15 cellular contexts compared by ENCODE assay signal in genomic region chr9:95132406-95133350, GRCh38.
A peak's percentile ranks its signal among the peaks of the same experiment; 100 is the strongest.
DNase-seq lines count a peak whose midpoint lies in the region; ATAC-seq and TF ChIP-seq lines count a peak whose summit lies in the region.
"Had no signal": no experiment of that assay in that cellular context is flagged by ENCODE, and none has a peak within 500 bp of the region (broad histone marks: within the 10 kb centered on the region; RNA-seq: fewer than 3 reads in every experiment).

No MANE protein-coding gene starts in this region.

- CTCF ChIA-PET in HEK293T (lab: Yijun Ruan, JAX) = interaction anchor here (0.7 to 1.5 kb wide), 4 partner anchors 9 to 373 kb away, joined by 3 to 5 read pairs (median 4); no protein-coding TSS in a partner anchor

- H3K27ac Mint-ChIP-seq in glutamatergic neuron (ENCODE audit: unreplicated experiment) = no peak overlapping the region
- H3K27ac Mint-ChIP-seq: T-cell had no signal

- peaks cover 3% of the 10 kb centered on the region for H3K9me3 Mint-ChIP-seq in glutamatergic neuron (ENCODE audit: unreplicated experiment)
- H3K9me3 Mint-ChIP-seq: T-cell had no signal

- peak; percentile 31 for DNase-seq in HEK293T (ENCODE audit: extremely low spot score)
- DNase-seq in NCI-H524 treated with DMSO at 0.1 percent for 48 hours (lab: John Stamatoyannopoulos, UW) = peak; percentile 76
- DNase-seq in fibroblast of peridontal ligament (ENCODE audit: extremely low read depth) = peak; percentile 51
- DNase-seq in psoas muscle = no peak
- DNase-seq in CD1c-positive myeloid dendritic cell (ENCODE audit: extremely low spot score) = no peak
- no peak for DNase-seq in activated T-cell treated with anti-CD3 and anti-CD28 coated beads for 4 hours
- DNase-seq in activated CD4-positive, alpha-beta T cell treated with anti-CD3 and anti-CD28 coated beads, Interleukin-2, amount 50 U/mL, for 4 hours = no peak
- no peak for DNase-seq in glutamatergic neuron
- DNase-seq: activated effector memory CD4-positive, alpha-beta T cell treated with anti-CD3 and anti-CD28 coated beads, Interleukin-2, amount 50 U/mL, for 16 hours; NCI-H1105 treated with DMSO at 0.1 percent for 48 hours; NCI-H748 treated with DMSO at 0.1 percent for 48 hours; stimulated activated CD4-positive, alpha-beta T cell treated with anti-CD3 and anti-CD28 coated beads, Interleukin-12 subunit alpha, Interleukin-12 subunit beta, amount 100 ng/mL, for 4 hours had no signal

- H3K4me3 Mint-ChIP-seq in glutamatergic neuron (ENCODE audit: unreplicated experiment) = no peak overlapping the region
- H3K4me3 Mint-ChIP-seq: T-cell had no signal

- intact Hi-C loops in psoas muscle (cut with DNase I) = no loop called here

- POLR2A ChIA-PET in HEK293T (lab: Yijun Ruan, JAX) = no interaction called here

- H3K27ac ChIP-seq in psoas muscle = no peak overlapping the region
- H3K27ac ChIP-seq: HL-60, KMS-11 had no signal

- H3K4me1 ChIP-seq in psoas muscle = peaks cover 9% of the 10 kb centered on the region

- no peaks in the 10 kb centered on the region for H3K36me3 ChIP-seq in psoas muscle (ENCODE audit: insufficient read depth in 1 of 2, low read depth in 1 of 2)

- H3K9me3 ChIP-seq in psoas muscle = no peaks in the 10 kb centered on the region

- no peaks in the 10 kb centered on the region for H3K27me3 ChIP-seq in psoas muscle (ENCODE audit: insufficient read depth in 3 of 3, low read length in 2 of 3)

- H3K27me3 Mint-ChIP-seq in glutamatergic neuron (ENCODE audit: unreplicated experiment) = peaks cover 6% of the 10 kb centered on the region
- H3K27me3 Mint-ChIP-seq: T-cell had no signal

- H3K36me3 Mint-ChIP-seq in glutamatergic neuron (ENCODE audit: unreplicated experiment) = peaks cover 4% of the 10 kb centered on the region

- WGBS in psoas muscle, 3 donors = 54 to 81% (median 55%) methylated on average over 16 of the region's 16 CpGs

- peaks cover 24% of the 10 kb centered on the region for H3K4me1 Mint-ChIP-seq in glutamatergic neuron (ENCODE audit: low read depth, unreplicated experiment)

- ATAC-seq in psoas muscle = peak; percentile 52 to 61 (median 60)
- ATAC-seq: T-cell had no signal

- TF ChIP-seq CTCF in psoas muscle (IDR thresholded peaks at IDR 0.05) = no peak
- no peak for TF ChIP-seq CTCF in glutamatergic neuron (IDR thresholded peaks at IDR 0.05; ENCODE audit: partially characterized antibody, unreplicated experiment)

- H3K4me3 ChIP-seq in psoas muscle = no peak overlapping the region

TF ChIP-seq in HEK293T, 16 proteins besides CTCF, POLR2A, EP300 and RAD21:
- TF ChIP-seq HDGF (IDR thresholded peaks at IDR 0.05; ENCODE audit: borderline replicate concordance) = no peak
- TF ChIP-seq LEF1 (IDR thresholded peaks at IDR 0.05; ENCODE audit: borderline replicate concordance) = no peak
- no peak for TF ChIP-seq FOXA1 (IDR thresholded peaks at IDR 0.05)
- no peak for TF ChIP-seq CTBP1 (IDR thresholded peaks at IDR 0.05; ENCODE audit: borderline replicate concordance)
- TF ChIP-seq BHLHE40 (IDR thresholded peaks at IDR 0.05; ENCODE audit: borderline replicate concordance) = no peak
- TF ChIP-seq, protein P1, sequence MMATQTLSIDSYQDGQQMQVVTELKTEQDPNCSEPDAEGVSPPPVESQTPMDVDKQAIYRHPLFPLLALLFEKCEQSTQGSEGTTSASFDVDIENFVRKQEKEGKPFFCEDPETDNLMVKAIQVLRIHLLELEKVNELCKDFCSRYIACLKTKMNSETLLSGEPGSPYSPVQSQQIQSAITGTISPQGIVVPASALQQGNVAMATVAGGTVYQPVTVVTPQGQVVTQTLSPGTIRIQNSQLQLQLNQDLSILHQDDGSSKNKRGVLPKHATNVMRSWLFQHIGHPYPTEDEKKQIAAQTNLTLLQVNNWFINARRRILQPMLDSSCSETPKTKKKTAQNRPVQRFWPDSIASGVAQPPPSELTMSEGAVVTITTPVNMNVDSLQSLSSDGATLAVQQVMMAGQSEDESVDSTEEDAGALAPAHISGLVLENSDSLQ (IDR thresholded peaks at IDR 0.05) = no peak
- TF ChIP-seq ZNF384 (IDR thresholded peaks at IDR 0.05) = no peak
- no peak for TF ChIP-seq FOXM1 (IDR thresholded peaks at IDR 0.05; ENCODE audit: borderline replicate concordance)
- TF ChIP-seq L3MBTL2 (conservative IDR thresholded peaks at IDR 0.05) = no peak
- TF ChIP-seq FOXK2 (IDR thresholded peaks at IDR 0.05) = no peak
- TF ChIP-seq NFRKB (IDR thresholded peaks at IDR 0.05) = no peak
- no peak for TF ChIP-seq ELF4 (IDR thresholded peaks at IDR 0.05)
- no peak for TF ChIP-seq SP1 (IDR thresholded peaks at IDR 0.05)

Comparison
In these comparisons a context has a peak if more than half of its experiments do, and no peak if none do; other contexts are left out.
1. DNase-seq: peak in HEK293T (single experiment), NCI-H524 treated with DMSO at 0.1 percent for 48 hours (single experiment) and fibroblast of peridontal ligament (single experiment); none in psoas muscle (0 of 2), CD1c-positive myeloid dendritic cell (single experiment), activated T-cell treated with anti-CD3 and anti-CD28 coated beads for 4 hours (single experiment), activated CD4-positive, alpha-beta T cell treated with anti-CD3 and anti-CD28 coated beads, Interleukin-2, amount 50 U/mL, for 4 hours (0 of 2) and glutamatergic neuron (single experiment).